ENCODE assay signal across 14 cellular contexts in genomic region chr9:96379461-96379860, GRCh38. TPM values are rescaled to one million over a fixed set of nuclear protein-coding genes. Genes with fewer than 3 reads are reported as not detected.
DNase-seq lines count a peak whose midpoint lies in the region; ATAC-seq and TF ChIP-seq lines count a peak whose summit lies in the region.
"Had no signal": no experiment of that assay in that cellular context is flagged by ENCODE, and none has a peak within 500 bp of the region (broad histone marks: within the 10 kb centered on the region; RNA-seq: fewer than 3 reads in every experiment).

No MANE protein-coding gene starts in this region.

- H3K27me3 ChIP-seq in breast epithelium: no peaks in the 10 kb centered on the region

- TF ChIP-seq POLR2A in breast epithelium (IDR thresholded peaks at IDR 0.05): no peak

- H3K27me3 Mint-ChIP-seq in MCF 10A (ENCODE audit: insufficient read depth, unreplicated experiment): no peaks in the 10 kb centered on the region
- no peaks in the 10 kb centered on the region for H3K27me3 Mint-ChIP-seq in osteocyte (ENCODE audit: unreplicated experiment)
- H3K27me3 Mint-ChIP-seq in activated naive CD8-positive, alpha-beta T cell treated with anti-CD3 and anti-CD28 coated beads for 36 hours: no peaks in the 10 kb centered on the region

- intact Hi-C loops in MCF 10A (cut with micrococcal nuclease): no loop called here
- intact Hi-C loops in breast epithelium (cut with DNase I; ENCODE audit: low total_unique reads): no loop called here

- BruUV-seq in MCF 10A (replicated peaks; lab: Mats Ljungman, UMichigan): no TSS peak

- H3K36me3 Mint-ChIP-seq in MCF 10A (ENCODE audit: insufficient read depth, unreplicated experiment) (peaks cover 11% of the 10 kb centered on the region), osteocyte (ENCODE audit: unreplicated experiment) (peaks cover 11% of the 10 kb centered on the region)
- peaks cover 9% of the 10 kb centered on the region for H3K36me3 Mint-ChIP-seq in activated naive CD8-positive, alpha-beta T cell treated with anti-CD3 and anti-CD28 coated beads for 36 hours

- H3K4me3 Mint-ChIP-seq in MCF 10A (ENCODE audit: unreplicated experiment) (no peak overlapping the region), osteocyte (ENCODE audit: unreplicated experiment) (no peak overlapping the region)
- no peak overlapping the region for H3K4me3 Mint-ChIP-seq in activated naive CD8-positive, alpha-beta T cell treated with anti-CD3 and anti-CD28 coated beads for 36 hours

- CTCF ChIA-PET in MCF 10A (lab: Yijun Ruan, JAX): interaction anchor here (0.5 to 1.3 kb wide), 5 partner anchors 8 to 70 kb away, joined by 3 to 4 read pairs (median 4); no protein-coding TSS in a partner anchor

- no peak for ATAC-seq in GM19324 (IDR thresholded peaks at IDR 0.05; ENCODE audit: low FRiP score, unreplicated experiment)
- no peak for ATAC-seq in HG02970 (IDR thresholded peaks at IDR 0.05; ENCODE audit: low FRiP score, unreplicated experiment)
- ATAC-seq: HCT116 had no signal

- no peaks in the 10 kb centered on the region for H3K4me1 ChIP-seq in breast epithelium

- H3K9me3 Mint-ChIP-seq in MCF 10A (ENCODE audit: unreplicated experiment) (no peaks in the 10 kb centered on the region), osteocyte (ENCODE audit: unreplicated experiment) (no peaks in the 10 kb centered on the region)
- no peaks in the 10 kb centered on the region for H3K9me3 Mint-ChIP-seq in activated naive CD8-positive, alpha-beta T cell treated with anti-CD3 and anti-CD28 coated beads for 36 hours

- no peak overlapping the region for H3K27ac ChIP-seq in breast epithelium
- H3K27ac ChIP-seq: C4-2B had no signal

- H3K27ac Mint-ChIP-seq in MCF 10A (ENCODE audit: low read depth, unreplicated experiment) (peak overlapping the region; percentile 70), osteocyte (ENCODE audit: unreplicated experiment) (no peak overlapping the region)
- no peak overlapping the region for H3K27ac Mint-ChIP-seq in activated naive CD8-positive, alpha-beta T cell treated with anti-CD3 and anti-CD28 coated beads for 36 hours

- H3K9me3 ChIP-seq in breast epithelium: no peaks in the 10 kb centered on the region

- peaks cover 34% of the 10 kb centered on the region for H3K4me1 Mint-ChIP-seq in MCF 10A (ENCODE audit: insufficient read depth, unreplicated experiment)
- H3K4me1 Mint-ChIP-seq in osteocyte (ENCODE audit: unreplicated experiment): peaks cover 52% of the 10 kb centered on the region
- H3K4me1 Mint-ChIP-seq in activated naive CD8-positive, alpha-beta T cell treated with anti-CD3 and anti-CD28 coated beads for 36 hours: peaks cover 30% of the 10 kb centered on the region

- TF ChIP-seq CTCF in MCF 10A (IDR thresholded peaks at IDR 0.05; ENCODE audit: unreplicated experiment) (no peak), breast epithelium (IDR thresholded peaks at IDR 0.05) (no peak), choroid plexus epithelial cell (conservative IDR thresholded peaks at IDR 0.05; ENCODE audit: low read depth, low read length) (no peak), osteocyte (IDR thresholded peaks at IDR 0.05) (no peak)

- H3K36me3 ChIP-seq in breast epithelium: no peaks in the 10 kb centered on the region

- no peak for DNase-seq in MCF 10A (ENCODE audit: unreplicated experiment)
- no peak for DNase-seq in breast epithelium (ENCODE audit: low spot score in 2 of 2)
- DNase-seq in choroid plexus epithelial cell (ENCODE audit: low read depth): peak; percentile 12
- DNase-seq in left kidney (ENCODE audit: low read depth, low spot score): peak; percentile 25
- no peak for DNase-seq in osteocyte (ENCODE audit: extremely low spot score, unreplicated experiment)
- no peak for DNase-seq in activated naive CD8-positive, alpha-beta T cell treated with anti-CD3 and anti-CD28 coated beads for 36 hours
- DNase-seq: DMS79, NCI-H146, NCI-H446, NCI-H748 treated with DMSO at 0.1 percent for 48 hours had no signal

- H3K4me3 ChIP-seq in breast epithelium: no peak overlapping the region
- no peak overlapping the region for H3K4me3 ChIP-seq in choroid plexus epithelial cell (ENCODE audit: low read depth, low read length)

- POLR2A ChIA-PET in MCF 10A (lab: Yijun Ruan, JAX): no interaction called here

RNA-seq across cellular contexts. Expression of gene SLC35D2, which starts 4.0 kb away (rescaled TPM):
- total RNA-seq in MCF 10A (2022) (20.8 and 28.0 TPM in 2 replicates), breast epithelium (10 to 100 TPM; 21.2 to 25.6 (median 21.3) TPM), osteocyte (18.3 and 20.2 TPM in 2 replicates)
- 1 to 10 TPM in 1 of 2 experiments, under 1 TPM in 1; 0.80 to 1.5 TPM for total RNA-seq in activated naive CD8-positive, alpha-beta T cell treated with anti-CD3 and anti-CD28 coated beads for 36 hours

RNA-seq across cellular contexts. Expression of gene ZNF367, which starts 38.7 kb away (rescaled TPM):
- total RNA-seq in MCF 10A (2022): 1.5 and 2.7 TPM in 2 replicates
- 1 to 10 TPM in 2 of 3 donors, under 1 TPM in 1; 0.98 to 1.8 (median 1.2) TPM for total RNA-seq in breast epithelium
- total RNA-seq in osteocyte: 2.1 and 2.3 TPM in 2 replicates
- total RNA-seq in activated naive CD8-positive, alpha-beta T cell treated with anti-CD3 and anti-CD28 coated beads for 36 hours: 10 to 100 TPM; 40.2 to 40.9 TPM

Comparison
In these comparisons a context has a peak if more than half of its experiments do, and no peak if none do; other contexts are left out.
1. DNase-seq: peak in choroid plexus epithelial cell (single experiment) and left kidney (single experiment); none in MCF 10A (single experiment), breast epithelium (0 of 2), osteocyte (single experiment) and activated naive CD8-positive, alpha-beta T cell treated with anti-CD3 and anti-CD28 coated beads for 36 hours (single experiment).
2. RNA of gene ZNF367, which starts 38.7 kb away (total RNA-seq): 40.2 to 40.9 TPM in activated naive CD8-positive, alpha-beta T cell treated with anti-CD3 and anti-CD28 coated beads for 36 hours; 1.5 to 2.7 TPM in MCF 10A, 2.1 to 2.3 TPM in osteocyte and 0.98 to 1.8 TPM in breast epithelium; every median in the first group is over 10 times any median in the second.